In genomic region chr18:23236876-23237468, GRCh38 we compare ENCODE assay signal across 10 cellular contexts.
DNase-seq lines count a peak whose midpoint lies in the region; ATAC-seq, FAIRE-seq and TF ChIP-seq lines count a peak whose summit lies in the region.
"Had no signal": no experiment of that assay in that cellular context is flagged by ENCODE, and none has a peak within 500 bp of the region (broad histone marks: within the 10 kb centered on the region; RNA-seq: fewer than 3 reads in every experiment).

No MANE protein-coding gene starts in this region.

- no peak for FAIRE-seq in keratinocyte (lab: Jason Lieb, UNC)
- FAIRE-seq: colon had no signal

- H3K36me3 ChIP-seq in SJSA1 (0 out of 2 replicates have a peak, but pooled peaks cover under 1% of the 10 kb centered on the region), keratinocyte (ENCODE audit: control insufficient read depth in 2 of 2, extremely low read depth in 1 of 2, insufficient read depth in 2 of 2, low read length in 2 of 2) (no peaks in the 10 kb centered on the region), spleen (no peaks in the 10 kb centered on the region)

- H3K9me3 Mint-ChIP-seq in stimulated activated naive B cell treated with anti-CD40 and anti-IgM and Interleukin-4, amounts not matched to agents 10 μg/mL and 1 μg/mL and 100 μg/mL, for 72 hours: no peaks in the 10 kb centered on the region

- no peak overlapping the region for H3K27ac Mint-ChIP-seq in stimulated activated naive B cell treated with anti-CD40 and anti-IgM and Interleukin-4, amounts not matched to agents 10 μg/mL and 1 μg/mL and 100 μg/mL, for 72 hours

- DNase-seq in GM20000 (ENCODE audit: low spot score) (no peak), SJSA1 (ENCODE audit: low read depth in 1 of 2, low spot score in 2 of 2) (no peak), keratinocyte (ENCODE audit: low read depth, low spot score) (no peak), spleen (peak; percentile 70), A172 (ENCODE audit: low spot score) (no peak), AG08396 (ENCODE audit: low spot score) (no peak)
- no peak for DNase-seq in stimulated activated naive B cell treated with anti-CD40 and anti-IgM and Interleukin-4, amounts not matched to agents 10 μg/mL and 1 μg/mL and 100 μg/mL, for 72 hours
- DNase-seq: RPMI8226 had no signal

- H3K27me3 ChIP-seq in SJSA1 (replicated peaks) (no peaks in the 10 kb centered on the region), keratinocyte (ENCODE audit: control insufficient read depth, extremely low read depth, insufficient read depth, low read length) (no peaks in the 10 kb centered on the region), spleen (replicated peaks in 1 of 7) (no peaks in the 10 kb centered on the region)

- peak overlapping the region; percentile 80 for H2AFZ ChIP-seq in keratinocyte (ENCODE audit: control insufficient read depth, low read length)

- no peaks in the 10 kb centered on the region for H4K20me1 ChIP-seq in keratinocyte (ENCODE audit: control insufficient read depth, extremely low read depth, insufficient read depth, low read length)

- dilution Hi-C loops in keratinocyte (cut with MboI; ENCODE audit: extremely low pct_ligation_motif_present, low sequenced_read_pairs): no loop called here

- no peaks in the 10 kb centered on the region for H3K79me2 ChIP-seq in keratinocyte (ENCODE audit: control insufficient read depth, insufficient read depth, low read length)

- peak; percentile 4 for TF ChIP-seq CTCF in GM20000 (IDR thresholded peaks at IDR 0.05; ENCODE audit: extremely low read depth, missing control alignments)
- no peak for TF ChIP-seq CTCF in keratinocyte (optimal IDR thresholded peaks at IDR 0.05 in 1 of 3, IDR thresholded peaks at IDR 0.05 in 1 of 3, conservative IDR thresholded peaks at IDR 0.05 in 1 of 3; ENCODE audit: extremely low read depth in 1 of 3, insufficient read depth in 2 of 3, low read length in 3 of 3)
- no peak for TF ChIP-seq CTCF in spleen (IDR thresholded peaks at IDR 0.05 in 8 of 11, conservative IDR thresholded peaks at IDR 0.05 in 3 of 11)

- H3K4me3 ChIP-seq in SJSA1 (no peak overlapping the region), keratinocyte (ENCODE audit: control insufficient read depth in 2 of 3, extremely low read depth in 1 of 3, insufficient read depth in 2 of 3, low read depth in 1 of 3, low read length in 3 of 3) (no peak overlapping the region), spleen (no peak overlapping the region)

- no peak for TF ChIP-seq POLR2A in spleen (IDR thresholded peaks at IDR 0.05)

- 86 to 94% (median 91%) methylated on average over 9 to 13 of the region's 13 CpGs for WGBS in spleen, 5 donors

- peak overlapping the region; percentile 63 for H3K9ac ChIP-seq in keratinocyte (ENCODE audit: control insufficient read depth, extremely low read depth, insufficient read depth, low read length)

- H3K4me2 ChIP-seq in keratinocyte (ENCODE audit: control insufficient read depth, extremely low read depth, insufficient read depth, low read depth, low read length): peak overlapping the region; percentile 91

- no peaks in the 10 kb centered on the region for H3K9me3 ChIP-seq in SJSA1 (replicated peaks)
- H3K9me3 ChIP-seq in keratinocyte (ENCODE audit: control insufficient read depth, low read depth, low read length): no peaks in the 10 kb centered on the region
- H3K9me3 ChIP-seq in spleen: no peaks in the 10 kb centered on the region

- H3K4me1 Mint-ChIP-seq in stimulated activated naive B cell treated with anti-CD40 and anti-IgM and Interleukin-4, amounts not matched to agents 10 μg/mL and 1 μg/mL and 100 μg/mL, for 72 hours: peaks cover 21 to 48% of the 10 kb centered on the region in 2 donors

- H3K27ac ChIP-seq in SJSA1 (peak overlapping the region; percentile 40), keratinocyte (ENCODE audit: control insufficient read depth, insufficient read depth, low read length) (no peak overlapping the region), spleen (peak overlapping the region; percentile 57 to 85 (median 71))

- H3K4me1 ChIP-seq in SJSA1 (replicated peaks): peaks cover 22% of the 10 kb centered on the region
- H3K4me1 ChIP-seq in keratinocyte (ENCODE audit: control insufficient read depth, extremely low read depth, insufficient read depth, low read length): peaks cover 18% of the 10 kb centered on the region
- H3K4me1 ChIP-seq in spleen: peaks cover 17 to 30% (median 24%) of the 10 kb centered on the region in 6 donors

- peaks cover 13 to 29% of the 10 kb centered on the region in 2 donors for H3K36me3 Mint-ChIP-seq in stimulated activated naive B cell treated with anti-CD40 and anti-IgM and Interleukin-4, amounts not matched to agents 10 μg/mL and 1 μg/mL and 100 μg/mL, for 72 hours

- no peak for ATAC-seq in stimulated activated naive B cell treated with anti-CD40 and anti-IgM and Interleukin-4, amounts not matched to agents 10 μg/mL and 1 μg/mL and 100 μg/mL, for 72 hours (replicated peaks)
- ATAC-seq in HG02588 (IDR thresholded peaks at IDR 0.05; ENCODE audit: unreplicated experiment): no peak

- H3K27me3 Mint-ChIP-seq in stimulated activated naive B cell treated with anti-CD40 and anti-IgM and Interleukin-4, amounts not matched to agents 10 μg/mL and 1 μg/mL and 100 μg/mL, for 72 hours: no peaks in the 10 kb centered on the region

- H3K9me1 ChIP-seq in keratinocyte (ENCODE audit: control insufficient read depth, extremely low read depth, insufficient read depth, low read length): no peaks in the 10 kb centered on the region

- H3K4me3 Mint-ChIP-seq in stimulated activated naive B cell treated with anti-CD40 and anti-IgM and Interleukin-4, amounts not matched to agents 10 μg/mL and 1 μg/mL and 100 μg/mL, for 72 hours: no peak overlapping the region

- intact Hi-C loops in spleen (cut with DNase I; ENCODE audit: low total_unique reads): no loop called here
